ENCODE assay signal across 21 cellular contexts in genomic region chr7:141151726-141152125, GRCh38.
DNase-seq lines count a peak whose midpoint lies in the region; ATAC-seq, FAIRE-seq and TF ChIP-seq lines count a peak whose summit lies in the region.
"Had no signal": no experiment of that assay in that cellular context is flagged by ENCODE, and none has a peak within 500 bp of the region (broad histone marks: within the 10 kb centered on the region; RNA-seq: fewer than 3 reads in every experiment).

No MANE protein-coding gene starts in this region.

- TF ChIP-seq POLR2A in K562 (conservative IDR thresholded peaks at IDR 0.05), result no peak

- no peaks in the 10 kb centered on the region for H3K79me2 ChIP-seq in K562 (ENCODE audit: control insufficient read depth, insufficient read depth, low read length)

- no peaks in the 10 kb centered on the region for H3K9me3 Mint-ChIP-seq in stimulated activated memory B cell treated with anti-CD40 and anti-IgM and Interleukin-4, amounts not matched to agents 10 μg/mL and 1 μg/mL and 100 μg/mL, for 72 hours
- H3K9me3 Mint-ChIP-seq: CD8-positive, alpha-beta memory T cell; HFFc6 had no signal

- H3K36me3 ChIP-seq in HEK293 (ENCODE audit: control insufficient read depth in 2 of 2, insufficient read depth in 1 of 2, low read length in 2 of 2) (no peaks in the 10 kb centered on the region), K562 (ENCODE audit: control insufficient read depth, insufficient read depth, low read length) (no peaks in the 10 kb centered on the region), lung (ENCODE audit: control insufficient read depth in 2 of 2, insufficient read depth in 2 of 2, low read length in 2 of 2) (no peaks in the 10 kb centered on the region)
- H3K36me3 ChIP-seq: BLaER1, HAP-1 had no signal

- CTCF ChIA-PET in HEK293 (lab: Yijun Ruan, JAX) (no interaction called here), K562 (lab: Yijun Ruan, JAX; ENCODE audit: low intra/inter-chr PET ratio) (no interaction called here)

- 0 out of 4 replicates have a peak overlapping the region, but pooled peaks of 1 of the 2 experiments have one; percentile 22 for H3K9ac ChIP-seq in K562 (ENCODE audit: insufficient read depth in 1 of 2, low read depth in 2 of 2, low read length in 2 of 2)
- H3K9ac ChIP-seq: BLaER1 had no signal

- H3K27me3 ChIP-seq in K562 (ENCODE audit: control insufficient read depth in 2 of 2, insufficient read depth in 2 of 2, low read length in 2 of 2), result peaks cover 5 to 29% of the 10 kb centered on the region in 2 experiments
- H3K27me3 ChIP-seq in lung (ENCODE audit: control insufficient read depth, insufficient read depth), result no peaks in the 10 kb centered on the region
- H3K27me3 ChIP-seq: BLaER1 had no signal

- in situ Hi-C loops in K562 (cut with MboI), result no loop called here

- FAIRE-seq in K562 (lab: Jason Lieb, UNC), result no peak
- FAIRE-seq: GM12892, GM19239, HTR-8/SVneo had no signal

- no peak overlapping the region for H3K4me2 ChIP-seq in K562 (ENCODE audit: insufficient read depth, low read length)
- H3K4me2 ChIP-seq: BLaER1 had no signal

- H3K4me1 Mint-ChIP-seq in stimulated activated memory B cell treated with anti-CD40 and anti-IgM and Interleukin-4, amounts not matched to agents 10 μg/mL and 1 μg/mL and 100 μg/mL, for 72 hours, result peaks cover 4% of the 10 kb centered on the region
- H3K4me1 Mint-ChIP-seq: CD8-positive, alpha-beta memory T cell had no signal

- H3K4me1 ChIP-seq in HEK293 (ENCODE audit: control insufficient read depth, insufficient read depth, low read length) (no peaks in the 10 kb centered on the region), K562 (replicated peaks in 1 of 2; ENCODE audit: control insufficient read depth in 2 of 2, insufficient read depth in 2 of 2, low read length in 2 of 2) (no peaks in the 10 kb centered on the region), lung (ENCODE audit: control insufficient read depth in 2 of 2, insufficient read depth in 2 of 2, low read length in 2 of 2) (no peaks in the 10 kb centered on the region)
- H3K4me1 ChIP-seq: Caco-2 had no signal

- no peak for DNase-seq in K562 (ENCODE audit: extremely low read depth in 1 of 4, low spot score in 3 of 4)
- no peak for DNase-seq in lung (ENCODE audit: low spot score)
- no peak for DNase-seq in dermis blood vessel endothelial cell
- DNase-seq in effector CD8-positive, alpha-beta T cell (lab: John Stamatoyannopoulos, UW), result no peak
- DNase-seq in NCI-H146 (lab: John Stamatoyannopoulos, UW), result no peak
- DNase-seq: 8988T; AML-193; Caco-2; CD8-positive, alpha-beta memory T cell; DND-41; GDM1; GOT3; HFFc6 had no signal

- TF ChIP-seq RAD21 in K562 (CRISPR knock-in tag; conservative IDR thresholded peaks at IDR 0.05 in 1 of 2, IDR thresholded peaks at IDR 0.05 in 1 of 2), result no peak

- H4K20me1 ChIP-seq in K562 (replicated peaks; ENCODE audit: control insufficient read depth, insufficient read depth, low read length), result no peaks in the 10 kb centered on the region
- H4K20me1 ChIP-seq: BLaER1 had no signal

- H3K9me3 ChIP-seq in HEK293 (ENCODE audit: control insufficient read depth, insufficient read depth, low read depth, low read length), result no peaks in the 10 kb centered on the region
- H3K9me3 ChIP-seq in K562 (replicated peaks; ENCODE audit: control insufficient read depth, insufficient read depth, low read depth, low read length), result no peaks in the 10 kb centered on the region
- peaks cover 0 to 2% of the 10 kb centered on the region in 2 donors for H3K9me3 ChIP-seq in lung (ENCODE audit: control insufficient read depth in 2 of 2, insufficient read depth in 1 of 2, low read length in 1 of 2)
- H3K9me3 ChIP-seq: BLaER1, Caco-2, HAP-1 had no signal

- H3K4me3 Mint-ChIP-seq in stimulated activated memory B cell treated with anti-CD40 and anti-IgM and Interleukin-4, amounts not matched to agents 10 μg/mL and 1 μg/mL and 100 μg/mL, for 72 hours, result no peak overlapping the region
- H3K4me3 Mint-ChIP-seq: CD8-positive, alpha-beta memory T cell; HFFc6 had no signal

- TF ChIP-seq EP300 in K562 (IDR thresholded peaks at IDR 0.05; ENCODE audit: low read length), result no peak

- H3K4me3 ChIP-seq in HEK293 (ENCODE audit: low read depth, low read length) (no peak overlapping the region), K562 (no peak overlapping the region), lung (no peak overlapping the region)
- H3K4me3 ChIP-seq: BLaER1, HAP-1 had no signal

- intact Hi-C loops in K562 (cut with micrococcal nuclease), result no loop called here

- no peak overlapping the region for H3K27ac ChIP-seq in HEK293 (ENCODE audit: extremely low read depth, low read depth, low read length)
- H3K27ac ChIP-seq in K562 (ENCODE audit: extremely low read depth, low read depth, low read length), result no peak overlapping the region
- H3K27ac ChIP-seq in lung (ENCODE audit: low read depth in 1 of 2, low read length in 1 of 2), result no peak overlapping the region
- H3K27ac ChIP-seq: BLaER1 had no signal

- ATAC-seq in K562 (0 out of 3 replicates have a peak, but pooled peaks have one; percentile 31), lung (ENCODE audit: insufficient read depth, low FRiP score) (peak; percentile 11), HG03039 (IDR thresholded peaks at IDR 0.05; ENCODE audit: unreplicated experiment) (no peak)
- peak; percentile 17 for ATAC-seq in stimulated activated memory B cell treated with anti-CD40 and anti-IgM and Interleukin-4, amounts not matched to agents 10 μg/mL and 1 μg/mL and 100 μg/mL, for 72 hours

- H3K36me3 Mint-ChIP-seq in stimulated activated memory B cell treated with anti-CD40 and anti-IgM and Interleukin-4, amounts not matched to agents 10 μg/mL and 1 μg/mL and 100 μg/mL, for 72 hours, result no peaks in the 10 kb centered on the region
- H3K36me3 Mint-ChIP-seq: CD8-positive, alpha-beta memory T cell had no signal

- POLR2A ChIA-PET in HEK293 (lab: Yijun Ruan, JAX), result no interaction called here
- POLR2A ChIA-PET in K562 (lab: Yijun Ruan, JAX), result interaction anchor here (1.2 kb wide), 1 partner anchor 51 kb away, joined by 3 read pairs; no protein-coding TSS in a partner anchor

- 0% methylated on average over 4 of the region's 4 CpGs for WGBS in K562 (ENCODE audit: insufficient coverage, low coverage, missing lambda C conversion rate)
- 80 to 88% methylated on average over 4 of the region's 4 CpGs for WGBS in lung, 2 donors

- H2AFZ ChIP-seq in K562 (ENCODE audit: low read depth, low read length), result no peak overlapping the region

- TF ChIP-seq CTCF in HEK293 (tag by site-specific recombination; IDR thresholded peaks at IDR 0.05) (no peak), K562 (IDR thresholded peaks at IDR 0.05 in 2 of 3, conservative IDR thresholded peaks at IDR 0.05 in 1 of 3; ENCODE audit: insufficient read depth in 2 of 3, low read depth in 1 of 3, low read length in 3 of 3) (no peak), lung (IDR thresholded peaks at IDR 0.05; ENCODE audit: control extremely low read depth, extremely low read depth) (no peak)

- no peak overlapping the region for H3K27ac Mint-ChIP-seq in stimulated activated memory B cell treated with anti-CD40 and anti-IgM and Interleukin-4, amounts not matched to agents 10 μg/mL and 1 μg/mL and 100 μg/mL, for 72 hours
- H3K27ac Mint-ChIP-seq: CD8-positive, alpha-beta memory T cell; HFFc6 had no signal

- no peaks in the 10 kb centered on the region for H3K27me3 Mint-ChIP-seq in stimulated activated memory B cell treated with anti-CD40 and anti-IgM and Interleukin-4, amounts not matched to agents 10 μg/mL and 1 μg/mL and 100 μg/mL, for 72 hours
- H3K27me3 Mint-ChIP-seq: CD8-positive, alpha-beta memory T cell had no signal

- BruUV-seq in K562 (replicated peaks; lab: Mats Ljungman, UMichigan), result no TSS peak

- H3K9me1 ChIP-seq in K562 (ENCODE audit: control insufficient read depth, insufficient read depth, low read length), result no peaks in the 10 kb centered on the region

TF ChIP-seq in HEK293, 187 proteins besides CTCF, POLR2A, EP300 and RAD21 (continues in another document):
- TF ChIP-seq ZSCAN18 (tag by site-specific recombination; IDR thresholded peaks at IDR 0.05) (no peak), GLIS2 (tag by site-specific recombination; IDR thresholded peaks at IDR 0.05) (peak; percentile 24; the same call in 1 of the 2 replicates), EGR2 (tag by site-specific recombination; IDR thresholded peaks at IDR 0.05; ENCODE audit: low read depth) (no peak), GLIS1 (tag by site-specific recombination; IDR thresholded peaks at IDR 0.05) (peak; percentile 46), ZIC2 (tag by site-specific recombination; IDR thresholded peaks at IDR 0.05) (peak; percentile 54)

TF ChIP-seq in K562, 482 proteins besides CTCF, POLR2A, EP300 and RAD21:
- TF ChIP-seq CREM (IDR thresholded peaks at IDR 0.05; ENCODE audit: low read depth), result peak; percentile 43; the same call in 1 of the 2 replicates
- no peak for TF ChIP-seq TARDBP (IDR thresholded peaks at IDR 0.05)
- no peak for TF ChIP-seq RBM15 (IDR thresholded peaks at IDR 0.05; ENCODE audit: insufficient read depth, low read length)
- no peak for TF ChIP-seq ATF1 (CRISPR knock-in tag; IDR thresholded peaks at IDR 0.05)
- peak; percentile 57; the same call in 1 of the 2 replicates for TF ChIP-seq ATF1 (tag; IDR thresholded peaks at IDR 0.05)
TF ChIP-seq in K562: peak in this region for 2.
